In the genomic region with DNA sequence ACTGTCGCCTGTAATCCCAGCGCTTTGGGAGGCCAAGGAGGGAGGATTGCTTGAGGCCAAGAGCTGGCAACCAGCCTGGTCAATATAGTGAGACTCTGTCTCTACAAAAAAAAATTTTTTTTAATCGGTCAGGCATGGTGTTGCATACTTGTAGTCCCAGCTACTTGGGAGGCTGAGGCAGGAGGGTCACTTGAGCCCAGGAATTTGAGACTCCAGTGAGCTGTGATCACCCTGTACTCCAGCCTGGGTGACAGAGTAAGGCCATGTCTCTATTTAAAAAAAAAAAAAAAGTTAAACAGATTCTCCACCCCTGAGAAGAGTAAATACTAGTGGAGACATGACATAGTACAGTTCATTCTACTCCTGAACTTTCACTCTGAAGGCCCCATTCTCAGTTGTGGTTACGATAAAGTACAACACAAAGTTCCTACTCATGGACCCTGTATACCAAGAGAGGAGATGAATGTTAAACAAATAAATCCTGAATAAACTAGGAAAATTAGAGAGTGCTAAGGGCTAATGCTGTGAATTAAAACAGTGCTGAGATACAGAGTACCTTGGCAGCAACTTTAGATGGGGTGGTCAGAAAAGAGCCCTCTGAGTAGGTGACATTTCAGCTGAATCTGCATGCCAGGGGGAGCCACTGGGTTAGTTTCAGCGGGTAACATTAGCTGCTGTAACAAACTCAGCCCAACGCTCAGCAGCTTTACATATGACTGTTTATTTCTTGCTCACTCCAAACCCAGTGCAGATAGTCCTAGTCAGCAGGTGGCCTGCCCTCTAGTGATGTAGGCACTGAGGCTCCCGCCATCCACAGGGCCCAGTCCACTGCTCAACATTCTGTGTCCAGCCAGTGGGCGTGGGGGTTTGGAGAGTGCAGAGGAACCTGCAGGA, we compare ENCODE assay signal across 19 cellular contexts.
DNase-seq lines count a peak whose midpoint lies in the region; ATAC-seq and TF ChIP-seq lines count a peak whose summit lies in the region.
"Had no signal": no experiment of that assay in that cellular context is flagged by ENCODE, and none has a peak within 500 bp of the region (broad histone marks: within the 10 kb centered on the region; RNA-seq: fewer than 3 reads in every experiment).

No MANE protein-coding gene starts in this region.

- H3K4me1 ChIP-seq in liver (ENCODE audit: control insufficient read depth in 4 of 4, insufficient read depth in 4 of 4, low read length in 3 of 4) = peaks cover 0 to 4% (median 0%) of the 10 kb centered on the region in 4 donors
- H3K4me1 ChIP-seq: Peyer's patch had no signal

- peaks cover 7 to 50% (median 40%) of the 10 kb centered on the region in 4 donors for H3K36me3 ChIP-seq in liver (ENCODE audit: control insufficient read depth in 4 of 4, insufficient read depth in 3 of 4, low read depth in 1 of 4, low read length in 3 of 4)

- H3K4me1 Mint-ChIP-seq in chondrocyte (ENCODE audit: low read depth) = peaks cover 67% of the 10 kb centered on the region

- no peak overlapping the region for H3K9ac ChIP-seq in liver (ENCODE audit: low read depth in 1 of 2, low read length in 2 of 2)

- DNase-seq in AG04450 (ENCODE audit: low read depth, low spot score) (no peak), HuH-7 (ENCODE audit: low spot score) (peak; percentile 18), chondrocyte (ENCODE audit: low spot score) (no peak), COR-L47 (lab: John Stamatoyannopoulos, UW) (no peak), cerebellum (ENCODE audit: low spot score) (no peak), AML-193 (lab: John Stamatoyannopoulos, UW) (no peak)
- DNase-seq: Caco-2, HCEC 1CT, KBM-7, NCI-H1436 treated with DMSO at 0.1 percent for 48 hours, NCI-H2081, NCI-H510A, NCI-H774, Peyer's patch, Right ventricle myocardium superior had no signal

- H3K36me3 Mint-ChIP-seq in chondrocyte (ENCODE audit: low read depth) = peaks cover 67% of the 10 kb centered on the region

- H3K27ac ChIP-seq in AG04450 (ENCODE audit: low read depth, low read length) = peak overlapping the region; percentile 2
- peak overlapping the region in 1 of 2 donors; percentile 0 for H3K27ac ChIP-seq in liver (ENCODE audit: low read depth in 1 of 2, low read length in 2 of 2)
- H3K27ac ChIP-seq: A549, Peyer's patch had no signal

- no peaks in the 10 kb centered on the region for H3K27me3 ChIP-seq in AG04450 (ENCODE audit: control insufficient read depth, insufficient read depth, low read length)
- no peaks in the 10 kb centered on the region for H3K27me3 ChIP-seq in liver (ENCODE audit: control insufficient read depth in 4 of 4, insufficient read depth in 4 of 4, low read length in 3 of 4)
- H3K27me3 ChIP-seq: Peyer's patch had no signal

- H3K4me3 ChIP-seq in AG04450 (ENCODE audit: low read depth, low read length) (no peak overlapping the region), liver (ENCODE audit: low read depth in 1 of 3, low read length in 3 of 3) (no peak overlapping the region)
- H3K4me3 ChIP-seq: A549, Peyer's patch had no signal

- TF ChIP-seq RAD21 in liver (IDR thresholded peaks at IDR 0.05) = no peak

- H3K27ac Mint-ChIP-seq in chondrocyte (ENCODE audit: unreplicated experiment) = peak overlapping the region; percentile 92

- H3K9me3 ChIP-seq in AG04450 (ENCODE audit: control insufficient read depth, insufficient read depth, low read length) (no peaks in the 10 kb centered on the region), liver (ENCODE audit: control insufficient read depth in 4 of 4, low read length in 3 of 4) (no peaks in the 10 kb centered on the region)
- H3K9me3 ChIP-seq: A549, Caco-2, Peyer's patch had no signal

- H3K4me3 Mint-ChIP-seq in chondrocyte (ENCODE audit: unreplicated experiment) = no peak overlapping the region

- TF ChIP-seq CTCF in AG04450 (IDR thresholded peaks at IDR 0.05; ENCODE audit: low read depth, low read length) (0 out of 2 replicates have a peak, but pooled peaks have one; percentile 9), chondrocyte (IDR thresholded peaks at IDR 0.05) (peak; percentile 47), liver (IDR thresholded peaks at IDR 0.05; ENCODE audit: low read depth, low read length, missing input control) (no peak)

- H3K27me3 Mint-ChIP-seq in chondrocyte (ENCODE audit: low read depth) = no peaks in the 10 kb centered on the region

- CTCF ChIA-PET in AG04450 (lab: Charles Lee) = no interaction called here

- H3K9me3 Mint-ChIP-seq in chondrocyte (ENCODE audit: low read depth) = no peaks in the 10 kb centered on the region

- whole genome bisulfite sequencing in liver = 89% methylated on average over 8 of the region's 8 CpGs

- ATAC-seq in GM19463 (IDR thresholded peaks at IDR 0.05; ENCODE audit: unreplicated experiment) = no peak
- ATAC-seq: SK-N-SH treated with all-trans-retinoic acid at 6 μM for 48 hours had no signal

- POLR2A ChIA-PET in AG04450 (lab: Yijun Ruan, JAX) = no interaction called here

TF ChIP-seq in liver, 16 proteins besides CTCF, POLR2A, EP300 and RAD21:
- TF ChIP-seq FOXA1 (IDR thresholded peaks at IDR 0.05) (no peak), SP1 (IDR thresholded peaks at IDR 0.05) (no peak), GABPA (IDR thresholded peaks at IDR 0.05 in 1 of 2, conservative IDR thresholded peaks at IDR 0.05 in 1 of 2) (no peak), HNF4A (conservative IDR thresholded peaks at IDR 0.05) (peak; percentile 6 to 20), NR2F2 (IDR thresholded peaks at IDR 0.05) (no peak), TAF1 (conservative IDR thresholded peaks at IDR 0.05) (no peak), EGR1 (IDR thresholded peaks at IDR 0.05; ENCODE audit: low read depth in 2 of 2) (no peak), FOXA2 (IDR thresholded peaks at IDR 0.05) (no peak), YY1 (IDR thresholded peaks at IDR 0.05) (no peak), RXRA (IDR thresholded peaks at IDR 0.05) (peak in 1 of 2 donors; percentile 7), HNF4G (IDR thresholded peaks at IDR 0.05) (no peak)
- TF ChIP-seq, protein P1, sequence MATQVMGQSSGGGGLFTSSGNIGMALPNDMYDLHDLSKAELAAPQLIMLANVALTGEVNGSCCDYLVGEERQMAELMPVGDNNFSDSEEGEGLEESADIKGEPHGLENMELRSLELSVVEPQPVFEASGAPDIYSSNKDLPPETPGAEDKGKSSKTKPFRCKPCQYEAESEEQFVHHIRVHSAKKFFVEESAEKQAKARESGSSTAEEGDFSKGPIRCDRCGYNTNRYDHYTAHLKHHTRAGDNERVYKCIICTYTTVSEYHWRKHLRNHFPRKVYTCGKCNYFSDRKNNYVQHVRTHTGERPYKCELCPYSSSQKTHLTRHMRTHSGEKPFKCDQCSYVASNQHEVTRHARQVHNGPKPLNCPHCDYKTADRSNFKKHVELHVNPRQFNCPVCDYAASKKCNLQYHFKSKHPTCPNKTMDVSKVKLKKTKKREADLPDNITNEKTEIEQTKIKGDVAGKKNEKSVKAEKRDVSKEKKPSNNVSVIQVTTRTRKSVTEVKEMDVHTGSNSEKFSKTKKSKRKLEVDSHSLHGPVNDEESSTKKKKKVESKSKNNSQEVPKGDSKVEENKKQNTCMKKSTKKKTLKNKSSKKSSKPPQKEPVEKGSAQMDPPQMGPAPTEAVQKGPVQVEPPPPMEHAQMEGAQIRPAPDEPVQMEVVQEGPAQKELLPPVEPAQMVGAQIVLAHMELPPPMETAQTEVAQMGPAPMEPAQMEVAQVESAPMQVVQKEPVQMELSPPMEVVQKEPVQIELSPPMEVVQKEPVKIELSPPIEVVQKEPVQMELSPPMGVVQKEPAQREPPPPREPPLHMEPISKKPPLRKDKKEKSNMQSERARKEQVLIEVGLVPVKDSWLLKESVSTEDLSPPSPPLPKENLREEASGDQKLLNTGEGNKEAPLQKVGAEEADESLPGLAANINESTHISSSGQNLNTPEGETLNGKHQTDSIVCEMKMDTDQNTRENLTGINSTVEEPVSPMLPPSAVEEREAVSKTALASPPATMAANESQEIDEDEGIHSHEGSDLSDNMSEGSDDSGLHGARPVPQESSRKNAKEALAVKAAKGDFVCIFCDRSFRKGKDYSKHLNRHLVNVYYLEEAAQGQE (IDR thresholded peaks at IDR 0.05) = no peak
- TF ChIP-seq, protein P2, sequence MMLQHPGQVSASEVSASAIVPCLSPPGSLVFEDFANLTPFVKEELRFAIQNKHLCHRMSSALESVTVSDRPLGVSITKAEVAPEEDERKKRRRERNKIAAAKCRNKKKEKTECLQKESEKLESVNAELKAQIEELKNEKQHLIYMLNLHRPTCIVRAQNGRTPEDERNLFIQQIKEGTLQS (IDR thresholded peaks at IDR 0.05) = no peak
- TF ChIP-seq, protein P3, sequence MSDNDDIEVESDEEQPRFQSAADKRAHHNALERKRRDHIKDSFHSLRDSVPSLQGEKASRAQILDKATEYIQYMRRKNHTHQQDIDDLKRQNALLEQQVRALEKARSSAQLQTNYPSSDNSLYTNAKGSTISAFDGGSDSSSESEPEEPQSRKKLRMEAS (IDR thresholded peaks at IDR 0.05) = no peak
